In genomic region chr1:197904126-197904787, GRCh38 we compare ENCODE assay signal across 1 cellular context.
TF ChIP-seq lines count a peak whose summit lies in the region.

No MANE protein-coding gene starts in this region.

TF ChIP-seq in HEK293, 187 proteins besides CTCF, POLR2A, EP300 and RAD21 (continued from another document):
- no peak for TF ChIP-seq ZNF645 (tag by site-specific recombination; IDR thresholded peaks at IDR 0.05)
- no peak for TF ChIP-seq ZNF792 (tag by site-specific recombination; IDR thresholded peaks at IDR 0.05)
- no peak for TF ChIP-seq KLF7 (tag by site-specific recombination; IDR thresholded peaks at IDR 0.05; ENCODE audit: borderline replicate concordance)
- no peak for TF ChIP-seq SALL2 (tag by site-specific recombination; IDR thresholded peaks at IDR 0.05; ENCODE audit: borderline replicate concordance)
